Comparison of ENCODE assay signal across 1 cellular context in genomic region chr17:44221072-44221861, GRCh38.
TF ChIP-seq lines count a peak whose summit lies in the region.

No MANE protein-coding gene starts in this region.

TF ChIP-seq in K562, 482 proteins besides CTCF, POLR2A, EP300 and RAD21 (continued from another document):
- TF ChIP-seq RNF219 (CRISPR knock-in tag; IDR thresholded peaks at IDR 0.05) (no peak), HCFC1 (IDR thresholded peaks at IDR 0.05; ENCODE audit: low read depth, low read length) (no peak), VEZF1 (CRISPR knock-in tag; IDR thresholded peaks at IDR 0.05) (peak; percentile 78), ZNF740 (CRISPR knock-in tag; IDR thresholded peaks at IDR 0.05) (peak; percentile 70), ZNF740 (tag; IDR thresholded peaks at IDR 0.05) (peak in 1 of 2 experiments; percentile 81; a peak in 2 of 4 replicates), TEAD1 (CRISPR knock-in tag; IDR thresholded peaks at IDR 0.05) (no peak), CEBPG (CRISPR knock-in tag; IDR thresholded peaks at IDR 0.05) (no peak), CEBPG (tag; conservative IDR thresholded peaks at IDR 0.05 in 1 of 2, IDR thresholded peaks at IDR 0.05 in 1 of 2) (no peak), GTF2E2 (tag; IDR thresholded peaks at IDR 0.05) (no peak), FOXA3 (CRISPR knock-in tag; conservative IDR thresholded peaks at IDR 0.05 in 1 of 2, IDR thresholded peaks at IDR 0.05 in 1 of 2) (no peak), THRAP3 (IDR thresholded peaks at IDR 0.05; ENCODE audit: borderline replicate concordance) (no peak), KHSRP (IDR thresholded peaks at IDR 0.05) (no peak), ZNF766 (CRISPR knock-in tag; conservative IDR thresholded peaks at IDR 0.05) (no peak), NFRKB (IDR thresholded peaks at IDR 0.05; ENCODE audit: low read depth) (peak; percentile 40; the same call in 1 of the 2 replicates), HMG20A (CRISPR knock-in tag; conservative IDR thresholded peaks at IDR 0.05) (no peak), MLX (CRISPR knock-in tag; conservative IDR thresholded peaks at IDR 0.05) (no peak), SLC30A9 (CRISPR knock-in tag; IDR thresholded peaks at IDR 0.05) (no peak), CUX1 (CRISPR knock-in tag; IDR thresholded peaks at IDR 0.05) (no peak), HNRNPUL1 (IDR thresholded peaks at IDR 0.05; ENCODE audit: low read length) (no peak), SMARCA4 (IDR thresholded peaks at IDR 0.05) (no peak), SRF (CRISPR knock-in tag; IDR thresholded peaks at IDR 0.05) (0 out of 4 replicates have a peak, but pooled peaks of 1 of the 2 experiments have one; percentile 17), PHB (CRISPR knock-in tag; IDR thresholded peaks at IDR 0.05) (no peak), ZNF830 (CRISPR knock-in tag; IDR thresholded peaks at IDR 0.05) (no peak), ETS1 (conservative IDR thresholded peaks at IDR 0.05; ENCODE audit: control insufficient read depth, low read depth, low read length) (no peak), JUND (IDR thresholded peaks at IDR 0.05; ENCODE audit: borderline replicate concordance, low read depth, low read length) (no peak), JUND (tag; IDR thresholded peaks at IDR 0.05; ENCODE audit: borderline replicate concordance, low read depth, low read length) (no peak), NRF1 (conservative IDR thresholded peaks at IDR 0.05 in 1 of 2, IDR thresholded peaks at IDR 0.05 in 1 of 2) (no peak), CCNT2 (IDR thresholded peaks at IDR 0.05; ENCODE audit: borderline replicate concordance, extremely low read depth, insufficient read length, low read depth, low read length) (peak; percentile 60), BCOR (IDR thresholded peaks at IDR 0.05) (no peak), PHTF2 (CRISPR knock-in tag; IDR thresholded peaks at IDR 0.05) (no peak), ZNF449 (CRISPR knock-in tag; IDR thresholded peaks at IDR 0.05) (no peak), TBP (optimal IDR thresholded peaks at IDR 0.05; ENCODE audit: low read depth, low read length) (no peak), SMARCE1 (IDR thresholded peaks at IDR 0.05) (no peak), CBFB (CRISPR knock-in tag; IDR thresholded peaks at IDR 0.05) (no peak), ARID1B (IDR thresholded peaks at IDR 0.05) (0 out of 2 replicates have a peak, but pooled peaks have one; percentile 12), SRSF1 (IDR thresholded peaks at IDR 0.05; ENCODE audit: low read depth, low read length) (no peak), HDAC3 (IDR thresholded peaks at IDR 0.05; ENCODE audit: borderline replicate concordance, partially characterized antibody) (no peak), ZBTB7A (IDR thresholded peaks at IDR 0.05; ENCODE audit: borderline replicate concordance, control insufficient read depth, low read depth, low read length) (0 out of 2 replicates have a peak, but pooled peaks have one; percentile 65), ELF1 (tag; IDR thresholded peaks at IDR 0.05) (0 out of 2 replicates have a peak, but pooled peaks have one; percentile 52), ETS2 (tag; IDR thresholded peaks at IDR 0.05; ENCODE audit: borderline replicate concordance, poor library complexity, severe bottlenecking) (no peak), HNRNPH1 (optimal IDR thresholded peaks at IDR 0.05; ENCODE audit: low read depth, low read length) (no peak), MBD2 (IDR thresholded peaks at IDR 0.05; ENCODE audit: borderline replicate concordance, low read depth) (peak; percentile 38; the same call in 1 of the 2 replicates), FUS (optimal IDR thresholded peaks at IDR 0.05; ENCODE audit: low read depth, low read length) (no peak), RFX1 (IDR thresholded peaks at IDR 0.05) (no peak), SIRT6 (IDR thresholded peaks at IDR 0.05; ENCODE audit: low read depth, low read length) (no peak), PHF8 (IDR thresholded peaks at IDR 0.05; ENCODE audit: borderline replicate concordance, low read length) (peak; percentile 33; the same call in 1 of the 2 replicates), NBN (IDR thresholded peaks at IDR 0.05; ENCODE audit: low read depth) (peak; percentile 57; the same call in 1 of the 2 replicates), FOSL1 (tag; conservative IDR thresholded peaks at IDR 0.05) (0 out of 2 replicates have a peak, but pooled peaks have one; percentile 14), HDAC2 (IDR thresholded peaks at IDR 0.05) (peak; percentile 37; the same call in 1 of the 2 replicates), RBBP5 (IDR thresholded peaks at IDR 0.05; ENCODE audit: borderline replicate concordance, insufficient read depth, low read length, poor library complexity, severe bottlenecking) (peak; percentile 51), GABPA (tag; conservative IDR thresholded peaks at IDR 0.05; ENCODE audit: low read depth) (peak; percentile 42; the same call in 1 of the 2 replicates), HMGN3 (IDR thresholded peaks at IDR 0.05; ENCODE audit: borderline replicate concordance, extremely low read depth, insufficient read length, low read depth, low read length) (peak; percentile 14), STAT5A (IDR thresholded peaks at IDR 0.05; ENCODE audit: borderline replicate concordance, low read length) (no peak)
